In genomic region chr3:82133070-82133606, GRCh38 we compare ENCODE assay signal across 8 cellular contexts.
A peak's percentile ranks its signal among the peaks of the same experiment; 100 is the strongest.
DNase-seq lines count a peak whose midpoint lies in the region; ATAC-seq and TF ChIP-seq lines count a peak whose summit lies in the region.

No MANE protein-coding gene starts in this region.

- peak in 1 of 3 donors; percentile 40 for TF ChIP-seq CTCF in omental fat pad (IDR thresholded peaks at IDR 0.05)

- ATAC-seq in GM19023 (IDR thresholded peaks at IDR 0.05; ENCODE audit: unreplicated experiment) = peak; percentile 92
- ATAC-seq in HG03095 (IDR thresholded peaks at IDR 0.05; ENCODE audit: unreplicated experiment) = peak; percentile 92
- ATAC-seq in omental fat pad (ENCODE audit: low FRiP score) = peak; percentile 76

- DNase-seq in COLO829 (ENCODE audit: low spot score) (peak; percentile 78), NCI-H526 treated with DMSO at 0.1 percent for 48 hours (lab: John Stamatoyannopoulos, UW) (peak; percentile 1), activated T-cell treated with anti-CD3 and anti-CD28 coated beads for 4 hours (peak; percentile 11), foreskin melanocyte (peak; percentile 24), omental fat pad (ENCODE audit: low spot score) (no peak), NCI-H345 treated with DMSO at 0.1 percent for 48 hours (lab: John Stamatoyannopoulos, UW; ENCODE audit: unreplicated experiment) (no peak)

Comparison
In these comparisons a context has a peak if more than half of its experiments do, and no peak if none do; other contexts are left out.
1. DNase-seq: peak in COLO829 (single experiment), NCI-H526 treated with DMSO at 0.1 percent for 48 hours (single experiment), activated T-cell treated with anti-CD3 and anti-CD28 coated beads for 4 hours (single experiment) and foreskin melanocyte (single experiment); none in omental fat pad (single experiment) and NCI-H345 treated with DMSO at 0.1 percent for 48 hours (single experiment).
2. Peak in every context shown above with its lines, with median percentiles within 50 percentile points of each other: ATAC-seq.